Comparison of ENCODE assay signal across 9 cellular contexts in the genomic region with DNA sequence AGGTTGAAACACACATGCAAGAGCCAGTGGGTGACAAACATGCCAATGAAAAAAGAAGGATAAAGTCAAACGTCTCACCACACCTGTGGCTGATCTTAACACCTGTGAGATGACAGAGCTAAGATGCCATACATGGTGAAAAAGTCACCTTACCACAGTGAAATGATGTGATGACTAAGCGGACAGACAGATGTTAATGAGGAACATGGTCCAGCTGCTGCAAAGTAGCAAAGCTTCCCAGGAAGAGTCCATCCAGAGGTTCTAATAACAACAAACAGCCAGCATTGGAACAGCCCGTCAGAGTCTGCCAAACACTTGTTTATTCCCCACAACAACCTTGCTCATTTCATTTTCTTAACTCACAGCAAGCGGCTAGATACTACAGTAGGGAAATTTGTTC. TPM values are rescaled to one million over a fixed set of nuclear protein-coding genes. Genes with fewer than 3 reads are reported as not detected.
DNase-seq lines count a peak whose midpoint lies in the region; FAIRE-seq and TF ChIP-seq lines count a peak whose summit lies in the region.
"Had no signal": no experiment of that assay in that cellular context is flagged by ENCODE, and none has a peak within 500 bp of the region (broad histone marks: within the 10 kb centered on the region; RNA-seq: fewer than 3 reads in every experiment).

No MANE protein-coding gene starts in this region.

- DNase-seq in CD4-positive, alpha-beta memory T cell: no peak
- no peak for DNase-seq in Karpas-422
- DNase-seq in amniotic epithelial cell (ENCODE audit: low read depth): peak; percentile 15
- no peak for DNase-seq in mesothelial cell of epicardium (ENCODE audit: low spot score in 2 of 2, unreplicated experiment in 2 of 2)
- DNase-seq in GM13977 (ENCODE audit: low spot score): no peak
- DNase-seq in NCI-H1105 treated with DMSO at 0.1 percent for 48 hours (lab: John Stamatoyannopoulos, UW): no peak
- DNase-seq in RCC 7860 (ENCODE audit: low spot score): no peak
- DNase-seq in mesendoderm: no peak
- DNase-seq: caudate nucleus had no signal

- peaks cover 21% of the 10 kb centered on the region; the same call in 1 of the 2 replicates for H4K20me1 ChIP-seq in Karpas-422 (ENCODE audit: insufficient read depth, low read depth, low read length)

- no peak overlapping the region for H4K8ac ChIP-seq in mesendoderm (ENCODE audit: low read depth, low read length)

- no peak overlapping the region for H3K4ac ChIP-seq in mesendoderm (ENCODE audit: low read depth, low read length)

- no peak overlapping the region for H4K5ac ChIP-seq in mesendoderm (ENCODE audit: low read length)

- FAIRE-seq in RCC 7860 (lab: Jason Lieb, UNC): no peak

- no peak overlapping the region for H2BK15ac ChIP-seq in mesendoderm (replicated peaks; ENCODE audit: low read depth)

- H3K27me3 Mint-ChIP-seq in CD4-positive, alpha-beta memory T cell: no peaks in the 10 kb centered on the region
- peaks cover 17% of the 10 kb centered on the region for H3K27me3 Mint-ChIP-seq in mesothelial cell of epicardium (ENCODE audit: low read depth)

- peaks cover 15 to 55% of the 10 kb centered on the region in 2 donors for H3K36me3 Mint-ChIP-seq in CD4-positive, alpha-beta memory T cell
- peaks cover 15% of the 10 kb centered on the region for H3K36me3 Mint-ChIP-seq in mesothelial cell of epicardium

- no peak overlapping the region for H3K27ac ChIP-seq in CD4-positive, alpha-beta memory T cell (ENCODE audit: low read depth, low read length)
- no peak overlapping the region for H3K27ac ChIP-seq in Karpas-422 (ENCODE audit: low read length)
- H3K27ac ChIP-seq in mesendoderm (ENCODE audit: low read depth, low read length): no peak overlapping the region

- H3K4me3 Mint-ChIP-seq in CD4-positive, alpha-beta memory T cell: peak overlapping the region; percentile 75 to 98 (median 78)
- H3K4me3 Mint-ChIP-seq in mesothelial cell of epicardium: peak overlapping the region; percentile 61

- H3K9me3 Mint-ChIP-seq in CD4-positive, alpha-beta memory T cell: no peaks in the 10 kb centered on the region
- H3K9me3 Mint-ChIP-seq in mesothelial cell of epicardium: no peaks in the 10 kb centered on the region

- POLR2A ChIA-PET in CD4-positive, alpha-beta memory T cell (lab: Charles Lee; ENCODE audit: partially characterized antibody): interaction anchor here (0.8 to 3.0 kb wide), 3 partner anchors 30 to 183 kb away, joined by 4 to 22 read pairs (median 11); partner anchors contain the start of gene CLTB

- peaks cover 28 to 54% (median 42%) of the 10 kb centered on the region in 4 donors for H3K4me1 Mint-ChIP-seq in CD4-positive, alpha-beta memory T cell
- peaks cover 9% of the 10 kb centered on the region for H3K4me1 Mint-ChIP-seq in mesothelial cell of epicardium

- peaks cover 28% of the 10 kb centered on the region for H3K4me1 ChIP-seq in CD4-positive, alpha-beta memory T cell (ENCODE audit: insufficient read depth, low read length)
- H3K4me1 ChIP-seq in Karpas-422 (ENCODE audit: low read length): peaks cover 32% of the 10 kb centered on the region
- no peaks in the 10 kb centered on the region for H3K4me1 ChIP-seq in mesendoderm (ENCODE audit: control insufficient read depth, low read depth, low read length)

- H2BK120ac ChIP-seq in mesendoderm (ENCODE audit: low read depth, low read length): no peak overlapping the region

- H3K9me2 ChIP-seq in Karpas-422 (replicated peaks; ENCODE audit: insufficient read depth, low read length): no peaks in the 10 kb centered on the region

- H2AFZ ChIP-seq in Karpas-422 (ENCODE audit: low read length): no peak overlapping the region

- TF ChIP-seq CTCF in mesothelial cell of epicardium (IDR thresholded peaks at IDR 0.05; ENCODE audit: unreplicated experiment) (no peak), GM13977 (IDR thresholded peaks at IDR 0.05; ENCODE audit: extremely low read depth, insufficient read depth, missing control alignments) (no peak)

- no peak overlapping the region for H3K23ac ChIP-seq in mesendoderm (ENCODE audit: low read length)

- no CpG with 5 or more reads among the region's 4 CpGs for WGBS in mesendoderm (ENCODE audit: extremely low coverage, insufficient coverage, low lambda C conversion rate)

- in situ Hi-C loops in GM13977 (cut with MboI; ENCODE audit: low pct_unique_long_range_greater_than_20kb, low sequenced_read_pairs, unreplicated experiment): no loop called here

- H3K79me1 ChIP-seq in mesendoderm (ENCODE audit: low read length): peaks cover 24% of the 10 kb centered on the region

- no peak overlapping the region for H3K9ac ChIP-seq in Karpas-422 (ENCODE audit: low read length)
- H3K9ac ChIP-seq in mesendoderm (ENCODE audit: low read length): no peak overlapping the region

- no peak overlapping the region for H2AK5ac ChIP-seq in mesendoderm (ENCODE audit: low read length)

- no peak overlapping the region for H3K18ac ChIP-seq in mesendoderm (ENCODE audit: low read length)

- no peak overlapping the region for H2BK5ac ChIP-seq in mesendoderm (ENCODE audit: low read length)

- H3K27ac Mint-ChIP-seq in CD4-positive, alpha-beta memory T cell: peak overlapping the region in 6 of 7 donors; percentile 30 to 90 (median 81)
- peak overlapping the region; percentile 74 for H3K27ac Mint-ChIP-seq in mesothelial cell of epicardium

- H3K4me3 ChIP-seq in CD4-positive, alpha-beta memory T cell (ENCODE audit: low read length in 2 of 2): no peak overlapping the region
- H3K4me3 ChIP-seq in Karpas-422 (ENCODE audit: low read length) (peak overlapping the region; percentile 91; the same call in 1 of the 2 replicates), mesendoderm (ENCODE audit: low read length) (no peak overlapping the region)

- H3K4me2 ChIP-seq in Karpas-422 (ENCODE audit: low read depth, low read length, poor library complexity, severe bottlenecking): peak overlapping the region; percentile 91
- H3K4me2 ChIP-seq in mesendoderm (ENCODE audit: low read length): no peak overlapping the region

- intact Hi-C loops in CD4-positive, alpha-beta memory T cell (cut with micrococcal nuclease): loop anchor here (2.0 kb wide), 1 partner anchor 57 kb away; the partner anchor contains the start of gene CLTB

- no peak overlapping the region for H3K56ac ChIP-seq in mesendoderm (ENCODE audit: low read length)

- H3K27me3 ChIP-seq in CD4-positive, alpha-beta memory T cell (ENCODE audit: insufficient read depth, low read length): no peaks in the 10 kb centered on the region
- H3K27me3 ChIP-seq in Karpas-422 (ENCODE audit: low read length) (no peaks in the 10 kb centered on the region), mesendoderm (ENCODE audit: insufficient read depth, low read length, poor library complexity) (no peaks in the 10 kb centered on the region)

- H3K36me3 ChIP-seq in CD4-positive, alpha-beta memory T cell (ENCODE audit: insufficient read depth, low read length): peaks cover 17% of the 10 kb centered on the region
- H3K36me3 ChIP-seq in Karpas-422 (ENCODE audit: insufficient read depth, low read length) (peaks cover 26% of the 10 kb centered on the region; the same call in 1 of the 2 replicates), mesendoderm (ENCODE audit: control insufficient read depth, insufficient read depth, low read length) (peaks cover 6% of the 10 kb centered on the region)

- no peaks in the 10 kb centered on the region for H3K9me3 ChIP-seq in CD4-positive, alpha-beta memory T cell (ENCODE audit: control insufficient read depth in 1 of 2, low read length in 2 of 2)
- no peaks in the 10 kb centered on the region for H3K9me3 ChIP-seq in Karpas-422 (ENCODE audit: low read length)

- CTCF ChIA-PET in CD4-positive, alpha-beta memory T cell (lab: Charles Lee; ENCODE audit: partially characterized antibody): interaction anchor here (1.1 to 1.7 kb wide), 2 partner anchors 213 to 630 kb away, joined by 4 read pairs; no protein-coding TSS in a partner anchor

- H3K79me2 ChIP-seq in Karpas-422 (ENCODE audit: low read length) (peaks cover 62% of the 10 kb centered on the region), mesendoderm (ENCODE audit: control insufficient read depth, insufficient read depth, low read length) (peaks cover 30% of the 10 kb centered on the region)

RNA-seq across cellular contexts. Expression of gene KIAA1191, which starts 1.9 kb away (rescaled TPM):
- total RNA-seq in CD4-positive, alpha-beta memory T cell: 10 to 100 TPM; 73.3 to 76.6 TPM
- polyA plus RNA-seq in CD4-positive, alpha-beta memory T cell: 10 to 100 TPM; 53.6 to 71.5 TPM
- 40.8 and 57.5 TPM in 2 replicates for total RNA-seq in Karpas-422 (2014; rRNA removed; shearing (Covaris generic); ENCODE audit: low replicate concordance)
- 91.3 to 94.5 TPM (median 91.8 TPM) in 3 replicates for total RNA-seq in mesothelial cell of epicardium
- 69.6 TPM for polyA plus RNA-seq in mesendoderm (2013, experiment 1 of 2)
- polyA plus RNA-seq in mesendoderm (2013, experiment 2 of 2): 66.6 TPM

RNA-seq across cellular contexts. Expression of gene ARL10, which starts 5.6 kb away (rescaled TPM):
- total RNA-seq in CD4-positive, alpha-beta memory T cell: 10 to 100 TPM; 14.7 to 17.9 TPM
- 1 to 10 TPM in 1 of 2 donors, under 1 TPM in 1; 0.60 to 1.2 TPM for polyA plus RNA-seq in CD4-positive, alpha-beta memory T cell
- 4.8 and 5.8 TPM in 2 replicates for total RNA-seq in Karpas-422 (2014; rRNA removed; shearing (Covaris generic); ENCODE audit: low replicate concordance)
- 39.4 to 46.0 TPM (median 42.8 TPM) in 3 replicates for total RNA-seq in mesothelial cell of epicardium
- polyA plus RNA-seq in mesendoderm (2013, experiment 1 of 2): 1.9 TPM
- polyA plus RNA-seq in mesendoderm (2013, experiment 2 of 2): 2.3 TPM

RNA-seq across cellular contexts. Expression of gene NOP16, which starts 28.7 kb away (rescaled TPM):
- 10 to 100 TPM; 16.9 to 19.4 TPM for total RNA-seq in CD4-positive, alpha-beta memory T cell
- polyA plus RNA-seq in CD4-positive, alpha-beta memory T cell: 10 to 100 TPM; 19.3 to 46.3 TPM
- 19.8 and 57.5 TPM in 2 replicates for total RNA-seq in Karpas-422 (2014; rRNA removed; shearing (Covaris generic); ENCODE audit: low replicate concordance)
- 23.4 to 27.7 TPM (median 26.2 TPM) in 3 replicates for total RNA-seq in mesothelial cell of epicardium
- polyA plus RNA-seq in mesendoderm (2013, experiment 1 of 2): 98.4 TPM
- 97.6 TPM for polyA plus RNA-seq in mesendoderm (2013, experiment 2 of 2)

RNA-seq across cellular contexts. Expression of gene HIGD2A, which starts 28.9 kb away (rescaled TPM):
- 10 to 100 TPM; 81.3 to 83.4 TPM for total RNA-seq in CD4-positive, alpha-beta memory T cell
- 100 to 1,000 TPM; 191 to 224 TPM for polyA plus RNA-seq in CD4-positive, alpha-beta memory T cell
- total RNA-seq in Karpas-422 (2014; rRNA removed; shearing (Covaris generic); ENCODE audit: low replicate concordance): 146 and 207 TPM in 2 replicates
- 81.4 to 82.5 TPM (median 81.9 TPM) in 3 replicates for total RNA-seq in mesothelial cell of epicardium
- 170 TPM for polyA plus RNA-seq in mesendoderm (2013, experiment 1 of 2)
- polyA plus RNA-seq in mesendoderm (2013, experiment 2 of 2): 166 TPM

RNA-seq across cellular contexts. Expression of gene CLTB, which starts 56.7 kb away (rescaled TPM):
- total RNA-seq in CD4-positive, alpha-beta memory T cell: 10 to 100 TPM; 34.8 to 40.5 TPM
- 10 to 100 TPM; 64.3 to 76.6 TPM for polyA plus RNA-seq in CD4-positive, alpha-beta memory T cell
- total RNA-seq in Karpas-422 (2014; rRNA removed; shearing (Covaris generic); ENCODE audit: low replicate concordance): 31.7 and 78.9 TPM in 2 replicates
- total RNA-seq in mesothelial cell of epicardium: 43.3 to 46.8 TPM (median 44.1 TPM) in 3 replicates
- polyA plus RNA-seq in mesendoderm (2013, experiment 1 of 2): 33.8 TPM
- polyA plus RNA-seq in mesendoderm (2013, experiment 2 of 2): 34.2 TPM
